1 cellular context compared by ENCODE assay signal in genomic region chr1:224182866-224183590, GRCh38.
TF ChIP-seq lines count a peak whose summit lies in the region.

TSS of gene DEGS1 (plus strand) at chr1:224183240. CDS start at chr1:224183337, 97 bp downstream.

TF ChIP-seq in K562, 482 proteins besides CTCF, POLR2A, EP300 and RAD21 (continued from another document and continues in another):
- TF ChIP-seq, protein P1, sequence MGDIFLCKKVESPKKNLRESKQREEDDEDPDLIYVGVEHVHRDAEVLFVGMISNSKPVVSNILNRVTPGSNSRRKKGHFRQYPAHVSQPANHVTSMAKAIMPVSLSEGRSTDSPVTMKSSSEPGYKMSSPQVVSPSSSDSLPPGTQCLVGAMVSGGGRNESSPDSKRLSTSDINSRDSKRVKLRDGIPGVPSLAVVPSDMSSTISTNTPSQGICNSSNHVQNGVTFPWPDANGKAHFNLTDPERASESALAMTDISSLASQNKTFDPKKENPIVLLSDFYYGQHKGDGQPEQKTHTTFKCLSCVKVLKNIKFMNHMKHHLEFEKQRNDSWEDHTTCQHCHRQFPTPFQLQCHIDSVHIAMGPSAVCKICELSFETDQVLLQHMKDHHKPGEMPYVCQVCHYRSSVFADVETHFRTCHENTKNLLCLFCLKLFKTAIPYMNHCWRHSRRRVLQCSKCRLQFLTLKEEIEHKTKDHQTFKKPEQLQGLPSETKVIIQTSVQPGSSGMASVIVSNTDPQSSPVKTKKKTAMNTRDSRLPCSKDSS (IDR thresholded peaks at IDR 0.05; ENCODE audit: low read depth, partially characterized antibody) = no peak
- TF ChIP-seq SLC30A9 (CRISPR knock-in tag; IDR thresholded peaks at IDR 0.05) (no peak), NCOA6 (IDR thresholded peaks at IDR 0.05) (no peak), NR3C1 (CRISPR knock-in tag; IDR thresholded peaks at IDR 0.05) (peak; percentile 21; the same call in 1 of the 2 replicates), RBM22 (IDR thresholded peaks at IDR 0.05; ENCODE audit: low read depth, low read length, poor library complexity, severe bottlenecking) (no peak), SP2 (IDR thresholded peaks at IDR 0.05; ENCODE audit: extremely low read depth, low read depth, low read length, poor library complexity, severe bottlenecking) (no peak), CXXC5 (CRISPR knock-in tag; IDR thresholded peaks at IDR 0.05) (peak; percentile 91), RBFOX2 (IDR thresholded peaks at IDR 0.05; ENCODE audit: low read depth, low read length) (peak; percentile 97), U2AF1 (optimal IDR thresholded peaks at IDR 0.05; ENCODE audit: low read depth, low read length) (peak; percentile 44), ZHX1 (conservative IDR thresholded peaks at IDR 0.05; ENCODE audit: low read length) (no peak), SOX6 (IDR thresholded peaks at IDR 0.05) (peak; percentile 13; the same call in 1 of the 2 replicates), GATAD2A (IDR thresholded peaks at IDR 0.05) (no peak), ZNF274 (IDR thresholded peaks at IDR 0.05; ENCODE audit: borderline replicate concordance, low read depth, low read length) (no peak), ZNF134 (CRISPR knock-in tag; conservative IDR thresholded peaks at IDR 0.05) (no peak), UBTF (IDR thresholded peaks at IDR 0.05; ENCODE audit: borderline replicate concordance in 1 of 2, low read depth in 2 of 2, low read length in 2 of 2) (peak; percentile 91 to 95), ZSCAN29 (IDR thresholded peaks at IDR 0.05) (peak; percentile 87), SMAD1 (IDR thresholded peaks at IDR 0.05; ENCODE audit: low read depth, low read length, partially characterized antibody) (peak; percentile 8), SRSF3 (IDR thresholded peaks at IDR 0.05; ENCODE audit: insufficient read depth, low read length) (no peak), HSF4 (CRISPR knock-in tag; IDR thresholded peaks at IDR 0.05; ENCODE audit: borderline replicate concordance) (no peak), ZZZ3 (IDR thresholded peaks at IDR 0.05) (no peak), SMARCB1 (IDR thresholded peaks at IDR 0.05; ENCODE audit: insufficient read length, low read depth) (no peak), NFXL1 (CRISPR knock-in tag; IDR thresholded peaks at IDR 0.05) (no peak), FUS (optimal IDR thresholded peaks at IDR 0.05; ENCODE audit: low read depth, low read length) (peak; percentile 24), SRSF9 (IDR thresholded peaks at IDR 0.05; ENCODE audit: borderline replicate concordance, low read depth, low read length) (no peak), ATF2 (CRISPR knock-in tag; IDR thresholded peaks at IDR 0.05) (0 out of 2 replicates have a peak, but pooled peaks have one; percentile 26), NR0B1 (IDR thresholded peaks at IDR 0.05; ENCODE audit: partially characterized antibody) (no peak), TRIM25 (IDR thresholded peaks at IDR 0.05; ENCODE audit: borderline replicate concordance) (no peak), CBX5 (IDR thresholded peaks at IDR 0.05; ENCODE audit: borderline replicate concordance, low read depth) (no peak), XRCC3 (IDR thresholded peaks at IDR 0.05) (no peak), KDM1A (IDR thresholded peaks at IDR 0.05) (no peak), ZBTB17 (CRISPR knock-in tag; IDR thresholded peaks at IDR 0.05) (peak; percentile 65), ELF4 (CRISPR knock-in tag; IDR thresholded peaks at IDR 0.05) (no peak), DPF2 (IDR thresholded peaks at IDR 0.05) (peak; percentile 44; the same call in 1 of the 2 replicates), BRCA1 (IDR thresholded peaks at IDR 0.05) (no peak), BRCA1 (CRISPR knock-in tag; IDR thresholded peaks at IDR 0.05) (peak; percentile 32; the same call in 1 of the 2 replicates), SUPT5H (IDR thresholded peaks at IDR 0.05) (peak; percentile 87), RFX5 (IDR thresholded peaks at IDR 0.05; ENCODE audit: low read depth, low read length) (no peak), FOXA1 (IDR thresholded peaks at IDR 0.05; ENCODE audit: borderline replicate concordance) (no peak), ZNF277 (CRISPR knock-in tag; IDR thresholded peaks at IDR 0.05; ENCODE audit: borderline replicate concordance) (no peak), ZNF140 (CRISPR knock-in tag; IDR thresholded peaks at IDR 0.05) (no peak), PRPF4 (IDR thresholded peaks at IDR 0.05; ENCODE audit: insufficient read depth, low read depth, low read length, poor library complexity, severe bottlenecking) (peak; percentile 69), U2AF2 (optimal IDR thresholded peaks at IDR 0.05; ENCODE audit: low read depth, low read length) (no peak)
- TF ChIP-seq, protein P2, sequence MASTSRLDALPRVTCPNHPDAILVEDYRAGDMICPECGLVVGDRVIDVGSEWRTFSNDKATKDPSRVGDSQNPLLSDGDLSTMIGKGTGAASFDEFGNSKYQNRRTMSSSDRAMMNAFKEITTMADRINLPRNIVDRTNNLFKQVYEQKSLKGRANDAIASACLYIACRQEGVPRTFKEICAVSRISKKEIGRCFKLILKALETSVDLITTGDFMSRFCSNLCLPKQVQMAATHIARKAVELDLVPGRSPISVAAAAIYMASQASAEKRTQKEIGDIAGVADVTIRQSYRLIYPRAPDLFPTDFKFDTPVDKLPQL (IDR thresholded peaks at IDR 0.05; ENCODE audit: extremely low read depth, insufficient read length) = no peak
- TF ChIP-seq, protein P3, sequence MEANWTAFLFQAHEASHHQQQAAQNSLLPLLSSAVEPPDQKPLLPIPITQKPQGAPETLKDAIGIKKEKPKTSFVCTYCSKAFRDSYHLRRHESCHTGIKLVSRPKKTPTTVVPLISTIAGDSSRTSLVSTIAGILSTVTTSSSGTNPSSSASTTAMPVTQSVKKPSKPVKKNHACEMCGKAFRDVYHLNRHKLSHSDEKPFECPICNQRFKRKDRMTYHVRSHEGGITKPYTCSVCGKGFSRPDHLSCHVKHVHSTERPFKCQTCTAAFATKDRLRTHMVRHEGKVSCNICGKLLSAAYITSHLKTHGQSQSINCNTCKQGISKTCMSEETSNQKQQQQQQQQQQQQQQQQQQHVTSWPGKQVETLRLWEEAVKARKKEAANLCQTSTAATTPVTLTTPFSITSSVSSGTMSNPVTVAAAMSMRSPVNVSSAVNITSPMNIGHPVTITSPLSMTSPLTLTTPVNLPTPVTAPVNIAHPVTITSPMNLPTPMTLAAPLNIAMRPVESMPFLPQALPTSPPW (CRISPR knock-in tag; IDR thresholded peaks at IDR 0.05) = no peak; the same call in none of the 2 replicates
